15 cellular contexts compared by ENCODE assay signal in genomic region chr7:3106353-3106752, GRCh38.
A peak's percentile ranks its signal among the peaks of the same experiment; 100 is the strongest.
DNase-seq lines count a peak whose midpoint lies in the region; ATAC-seq lines count a peak whose summit lies in the region.
"Had no signal": no experiment of that assay in that cellular context is flagged by ENCODE, and none has a peak within 500 bp of the region (broad histone marks: within the 10 kb centered on the region; RNA-seq: fewer than 3 reads in every experiment).

No MANE protein-coding gene starts in this region.

- no peaks in the 10 kb centered on the region for H3K27me3 Mint-ChIP-seq in activated CD4-positive, alpha-beta T cell treated with anti-CD3 and anti-CD28 coated beads for 36 hours
- H3K27me3 Mint-ChIP-seq in activated naive CD4-positive, alpha-beta T cell treated with anti-CD3 and anti-CD28 coated beads, Interleukin-2, amount 10 ng/mL, durations not matched to agents 7 days and 5 days: peaks cover 3% of the 10 kb centered on the region

- H3K4me3 Mint-ChIP-seq in activated CD4-positive, alpha-beta T cell treated with anti-CD3 and anti-CD28 coated beads for 36 hours: no peak overlapping the region
- H3K4me3 Mint-ChIP-seq in activated naive CD4-positive, alpha-beta T cell treated with anti-CD3 and anti-CD28 coated beads, Interleukin-2, amount 10 ng/mL, durations not matched to agents 7 days and 5 days: no peak overlapping the region

- no peaks in the 10 kb centered on the region for H3K9me3 Mint-ChIP-seq in activated CD4-positive, alpha-beta T cell treated with anti-CD3 and anti-CD28 coated beads for 36 hours (ENCODE audit: low read depth)
- peaks cover 30% of the 10 kb centered on the region for H3K9me3 Mint-ChIP-seq in activated naive CD4-positive, alpha-beta T cell treated with anti-CD3 and anti-CD28 coated beads, Interleukin-2, amount 10 ng/mL, durations not matched to agents 7 days and 5 days

- POLR2A ChIA-PET in activated CD4-positive, alpha-beta T cell treated with anti-CD3 and anti-CD28 coated beads for 36 hours (lab: Charles Lee): interaction anchor here (0.8 to 1.1 kb wide), 2 partner anchors 14 to 43 kb away, joined by 3 to 5 read pairs; no protein-coding TSS in a partner anchor

- peak; percentile 88 for ATAC-seq in activated CD4-positive, alpha-beta T cell treated with anti-CD3 and anti-CD28 coated beads for 36 hours
- ATAC-seq in HG03442 (IDR thresholded peaks at IDR 0.05; ENCODE audit: unreplicated experiment) (peak; percentile 72), GM19324 (IDR thresholded peaks at IDR 0.05; ENCODE audit: low FRiP score, unreplicated experiment) (no peak), HG02884 (IDR thresholded peaks at IDR 0.05; ENCODE audit: unreplicated experiment) (no peak)
- ATAC-seq: left lung had no signal

- H3K27ac Mint-ChIP-seq in activated CD4-positive, alpha-beta T cell treated with anti-CD3 and anti-CD28 coated beads for 36 hours: peak overlapping the region; percentile 86
- H3K27ac Mint-ChIP-seq in activated naive CD4-positive, alpha-beta T cell treated with anti-CD3 and anti-CD28 coated beads, Interleukin-2, amount 10 ng/mL, durations not matched to agents 7 days and 5 days: peak overlapping the region; percentile 85

- DNase-seq in activated CD4-positive, alpha-beta T cell treated with anti-CD3 and anti-CD28 coated beads for 36 hours: peak; percentile 76
- no peak for DNase-seq in activated CD4-positive, alpha-beta T cell treated with anti-CD3 and anti-CD28 coated beads for 1 hour
- peak; percentile 53 for DNase-seq in activated naive CD4-positive, alpha-beta T cell treated with anti-CD3 and anti-CD28 coated beads, Interleukin-2, amount 10 ng/mL, durations not matched to agents 7 days and 5 days
- DNase-seq in stimulated activated CD8-positive, alpha-beta memory T cell treated with anti-CD3 and anti-CD28 coated beads, Interleukin-7, amount 100 ng/mL, for 48 hours (ENCODE audit: extremely low read depth in 1 of 2, low read depth in 1 of 2): peak; percentile 33 to 66
- no peak for DNase-seq in NCI-H526 treated with DMSO at 0.1 percent for 48 hours (lab: John Stamatoyannopoulos, UW)
- DNase-seq: amygdala, dermis blood vessel endothelial cell, GF-D8, left lung, NCI-H187 treated with DMSO at 0.1 percent for 48 hours, NCI-H524 treated with DMSO at 0.1 percent for 48 hours, retina had no signal

- peaks cover 90% of the 10 kb centered on the region for H3K4me1 Mint-ChIP-seq in activated CD4-positive, alpha-beta T cell treated with anti-CD3 and anti-CD28 coated beads for 36 hours
- H3K4me1 Mint-ChIP-seq in activated naive CD4-positive, alpha-beta T cell treated with anti-CD3 and anti-CD28 coated beads, Interleukin-2, amount 10 ng/mL, durations not matched to agents 7 days and 5 days: peaks cover 91% of the 10 kb centered on the region

- CTCF ChIA-PET in activated CD4-positive, alpha-beta T cell treated with anti-CD3 and anti-CD28 coated beads for 36 hours (lab: Charles Lee): interaction anchor here (0.6 to 1.2 kb wide), 6 partner anchors 9 to 173 kb away, joined by 3 to 11 read pairs (median 4); no protein-coding TSS in a partner anchor
- CTCF ChIA-PET in activated naive CD4-positive, alpha-beta T cell treated with anti-CD3 and anti-CD28 coated beads, Interleukin-2, amount 10 ng/mL, durations not matched to agents 7 days and 5 days (lab: Charles Lee): interaction anchor here (0.5 to 1.8 kb wide), 5 partner anchors 14 to 826 kb away, joined by 3 to 7 read pairs (median 6); no protein-coding TSS in a partner anchor

- H3K36me3 Mint-ChIP-seq in activated CD4-positive, alpha-beta T cell treated with anti-CD3 and anti-CD28 coated beads for 36 hours (ENCODE audit: low read depth): peaks cover 14% of the 10 kb centered on the region
- peaks cover 41% of the 10 kb centered on the region for H3K36me3 Mint-ChIP-seq in activated naive CD4-positive, alpha-beta T cell treated with anti-CD3 and anti-CD28 coated beads, Interleukin-2, amount 10 ng/mL, durations not matched to agents 7 days and 5 days

- intact Hi-C loops in activated CD4-positive, alpha-beta T cell treated with anti-CD3 and anti-CD28 coated beads for 36 hours (cut with DNase I, micrococcal nuclease): loop anchor here (1.0 to 5.0 kb wide), 7 partner anchors 11 to 348 kb away; partner anchors contain the start of gene CARD11 (in 1 of the 2)

Comparison
In these comparisons a context has a peak if more than half of its experiments do, and no peak if none do; other contexts are left out.
1. DNase-seq: peak in activated CD4-positive, alpha-beta T cell treated with anti-CD3 and anti-CD28 coated beads for 36 hours (single experiment), activated naive CD4-positive, alpha-beta T cell treated with anti-CD3 and anti-CD28 coated beads, Interleukin-2, amount 10 ng/mL, durations not matched to agents 7 days and 5 days (single experiment) and stimulated activated CD8-positive, alpha-beta memory T cell treated with anti-CD3 and anti-CD28 coated beads, Interleukin-7, amount 100 ng/mL, for 48 hours (2 of 2); none in activated CD4-positive, alpha-beta T cell treated with anti-CD3 and anti-CD28 coated beads for 1 hour (single experiment) and NCI-H526 treated with DMSO at 0.1 percent for 48 hours (single experiment).
2. ATAC-seq: peak in activated CD4-positive, alpha-beta T cell treated with anti-CD3 and anti-CD28 coated beads for 36 hours (single experiment) and HG03442 (single experiment); none in GM19324 (single experiment) and HG02884 (single experiment).